ENCODE assay signal across 8 cellular contexts in the genomic region with DNA sequence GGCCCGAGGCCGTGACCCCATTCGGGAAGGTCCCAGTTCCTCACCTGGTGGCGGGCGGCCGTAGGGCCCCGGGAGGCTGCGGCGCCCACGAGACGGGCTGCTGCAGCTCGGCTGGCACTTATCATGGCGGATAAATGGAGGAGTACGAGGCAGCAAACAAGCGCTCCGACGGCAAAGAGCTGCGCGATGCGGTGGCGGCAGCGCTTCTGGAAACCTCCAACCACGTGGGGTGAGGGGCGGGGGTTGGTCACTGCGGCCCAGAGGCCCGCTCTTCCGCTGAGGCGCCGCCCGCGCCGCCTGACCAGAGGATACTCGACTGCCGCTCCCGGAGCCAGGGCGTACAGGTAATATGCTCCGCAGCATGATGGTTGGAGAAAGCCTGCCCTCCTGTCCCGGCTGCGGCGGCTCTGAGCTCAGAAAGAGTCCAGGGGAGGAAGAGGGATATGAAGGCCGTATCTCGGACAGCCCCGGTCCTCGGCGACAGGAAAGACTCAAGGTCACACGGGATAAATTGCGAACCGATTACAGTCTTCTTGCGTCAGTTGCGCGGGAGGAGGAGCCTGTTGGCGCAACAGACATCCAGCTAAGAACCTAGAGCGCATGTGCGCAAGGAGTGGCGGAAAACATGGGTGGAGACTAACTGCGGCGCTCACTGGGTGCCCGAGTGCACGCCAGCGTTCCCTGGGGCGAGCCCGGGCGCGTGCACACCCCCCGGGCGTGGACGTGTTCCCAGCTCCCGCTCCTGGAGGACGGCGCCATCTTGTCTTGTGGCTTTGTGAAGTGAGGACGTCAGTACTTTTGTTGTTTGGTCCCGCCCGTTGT. TPM values are rescaled to one million over a fixed set of nuclear protein-coding genes. Genes with fewer than 3 reads are reported as not detected.
DNase-seq lines count a peak whose midpoint lies in the region; ATAC-seq and TF ChIP-seq lines count a peak whose summit lies in the region.

Gene HSPA9 (minus strand): TSS at position 208 of the 822 bp plus-strand sequence. CDS start 83 bp downstream, at position 125.

- peaks cover 29% of the 10 kb centered on the region for H3K36me3 ChIP-seq in H7 (replicated peaks; ENCODE audit: control insufficient read depth, insufficient read depth, low read length)

- H3K27ac Mint-ChIP-seq in natural killer cell, result peak within 1 kb of the TSS; percentile 100

- no peak for TF ChIP-seq CTCF in natural killer cell (IDR thresholded peaks at IDR 0.05)

- peak within 1 kb of the TSS; percentile 96 for H3K4me3 ChIP-seq in H7 (ENCODE audit: insufficient read depth, low read depth, low read length)

- H3K9me3 Mint-ChIP-seq in natural killer cell, result peaks cover 0 to 2% of the 10 kb centered on the region in 2 donors

- peak; percentile 79 to 92 (median 85) for ATAC-seq in natural killer cell

- intact Hi-C loops in natural killer cell (cut with micrococcal nuclease), result loop anchor here (1.0 to 10.0 kb wide), 5 partner anchors 10 to 719 kb away; partner anchors contain the start of genes ETF1, MATR3 and SIL1

- peak within 1 kb of the TSS; percentile 98 for H3K4me3 Mint-ChIP-seq in natural killer cell

- no peaks in the 10 kb centered on the region for H3K36me3 Mint-ChIP-seq in natural killer cell

- no peaks in the 10 kb centered on the region for H3K27me3 Mint-ChIP-seq in natural killer cell (ENCODE audit: low read depth in 2 of 2)

- peaks cover 21 to 33% of the 10 kb centered on the region in 2 donors for H3K4me1 Mint-ChIP-seq in natural killer cell

- peak; percentile 99 for DNase-seq in ELF-1 (ENCODE audit: low read depth, low spot score)
- DNase-seq in H7, result peak; percentile 96
- DNase-seq in M059J (ENCODE audit: low read depth), result peak; percentile 99
- peak; percentile 99 for DNase-seq in SHP77 (lab: John Stamatoyannopoulos, UW)
- peak; percentile 95 for DNase-seq in activated effector memory CD4-positive, alpha-beta T cell treated with Interleukin-2 at 50 U/mL for 16 hours
- DNase-seq in fibroblast of peridontal ligament (ENCODE audit: extremely low read depth), result peak; percentile 100
- peak; percentile 95 for DNase-seq in natural killer cell
- peak; percentile 97 for DNase-seq in stimulated activated naive CD4-positive, alpha-beta T cell treated with Interleukin-2 at 50 U/mL for 16 hours (lab: John Stamatoyannopoulos, UW)

- H3K27me3 ChIP-seq in H7 (ENCODE audit: control insufficient read depth, insufficient read depth, low read length), result no peaks in the 10 kb centered on the region

RNA-seq across cellular contexts. Expression of gene HSPA9, which starts in this region (rescaled TPM):
- total RNA-seq in H7 (2014; rRNA removed; shearing (Covaris generic)), result 625 and 671 TPM in 2 replicates
- 241 and 270 TPM in 2 replicates for total RNA-seq in M059J (2014; rRNA removed; shearing (Covaris generic))
- total RNA-seq in natural killer cell, result 100 to 1,000 TPM; 272 to 308 (median 308) TPM

Comparison
In these comparisons a context has a peak if more than half of its experiments do, and no peak if none do; other contexts are left out.
1. Peak in every context shown above with its lines: DNase-seq, ATAC-seq and H3K4me3 ChIP-seq.